ENCODE assay signal across 22 cellular contexts in genomic region chr20:48381353-48382120, GRCh38.
"Had no signal": no experiment of that assay in that cellular context is flagged by ENCODE, and none has a peak within 500 bp of the region (broad histone marks: within the 10 kb centered on the region; RNA-seq: fewer than 3 reads in every experiment).

No MANE protein-coding gene starts in this region.

- H3K4me3 ChIP-seq: stomach, transverse colon had no signal

- H3K36me3 Mint-ChIP-seq: activated naive CD8-positive, alpha-beta T cell; immature natural killer cell; natural killer cell treated with Interleukin-12 subunit alpha and Interleukin-12 subunit beta and Interleukin-15 and Interleukin-18, amount 100 ng/mL, for 72 hours; stimulated activated effector memory CD8-positive, alpha-beta T cell treated with anti-CD3 and anti-CD28 coated beads, Interleukin-12 subunit alpha, Interleukin-12 subunit beta, amount 100 ng/mL, for 72 hours; WTC11 had no signal

- H3K9me3 Mint-ChIP-seq: activated T-cell treated with anti-CD3 and anti-CD28 coated beads, Interleukin-2, amount 50 U/mL, for 24 hours; activated T-helper 2 cell treated with anti-CD3 and anti-CD28 coated beads, Interferon-gamma antibody, Interleukin-2, Interleukin-4, amounts not matched to agents 10 μg/mL and 5 μg/mL and 100 μg/mL, durations not matched to agents 14 hours and 24 hours and 36 hours; natural killer cell treated with Interleukin-12 subunit alpha and Interleukin-12 subunit beta and Interleukin-15 and Interleukin-18, amount 100 ng/mL, for 72 hours; stimulated activated effector memory CD8-positive, alpha-beta T cell treated with anti-CD3 and anti-CD28 coated beads, Interleukin-12 subunit alpha, Interleukin-12 subunit beta, amount 100 ng/mL, for 72 hours; T-helper 1 cell treated with Interleukin-12 subunit alpha and Interleukin-12 subunit beta and Interleukin-4 antibody, amounts not matched to agents 30 μg/mL and 1 μg/mL, for 36 hours; WTC11 had no signal

- H3K4me1 ChIP-seq: parathyroid adenoma, stomach, transverse colon had no signal

- H3K9me3 ChIP-seq: stomach, transverse colon had no signal

- H3K36me3 ChIP-seq: stomach, transverse colon had no signal

- H3K27me3 ChIP-seq: transverse colon had no signal

- DNase-seq: activated CD8-positive, alpha-beta memory T cell treated with anti-CD3 and anti-CD28 coated beads for 24 hours; activated CD8-positive, alpha-beta memory T cell treated with anti-CD3 and anti-CD28 coated beads, Interleukin-2, amount 50 U/mL, for 4 hours; activated naive CD4-positive, alpha-beta T cell; activated T-cell treated with anti-CD3 and anti-CD28 coated beads, Interleukin-2, amount 50 U/mL, for 24 hours; cortex of kidney; foreskin fibroblast; immature natural killer cell; midbrain; small intestine; stimulated activated CD4-positive, alpha-beta T cell treated with anti-CD3 and anti-CD28 coated beads, Interleukin-2, amount 100 ng/mL, for 24 hours; stomach; T1000; transverse colon had no signal

- H3K4me3 Mint-ChIP-seq: activated naive CD8-positive, alpha-beta T cell; activated T-cell treated with anti-CD3 and anti-CD28 coated beads, Interleukin-2, amount 50 U/mL, for 24 hours; immature natural killer cell; natural killer cell treated with Interleukin-12 subunit alpha and Interleukin-12 subunit beta and Interleukin-15 and Interleukin-18, amount 100 ng/mL, for 72 hours; stimulated activated effector memory CD8-positive, alpha-beta T cell treated with anti-CD3 and anti-CD28 coated beads, Interleukin-12 subunit alpha, Interleukin-12 subunit beta, amount 100 ng/mL, for 72 hours; T-helper 1 cell treated with Interleukin-12 subunit alpha and Interleukin-12 subunit beta and Interleukin-4 antibody, amounts not matched to agents 30 μg/mL and 1 μg/mL, for 36 hours; WTC11 had no signal

- H3K27ac ChIP-seq: parathyroid adenoma, stomach, transverse colon had no signal

- ATAC-seq: left lobe of liver; sciatic nerve; stimulated activated effector memory CD8-positive, alpha-beta T cell treated with anti-CD3 and anti-CD28 coated beads, Interleukin-12 subunit alpha, Interleukin-12 subunit beta, amount 100 ng/mL, for 72 hours; WTC11 had no signal

- H3K27ac Mint-ChIP-seq: activated naive CD8-positive, alpha-beta T cell; activated T-cell treated with anti-CD3 and anti-CD28 coated beads, Interleukin-2, amount 50 U/mL, for 24 hours; activated T-helper 2 cell treated with anti-CD3 and anti-CD28 coated beads, Interferon-gamma antibody, Interleukin-2, Interleukin-4, amounts not matched to agents 10 μg/mL and 5 μg/mL and 100 μg/mL, durations not matched to agents 14 hours and 24 hours and 36 hours; immature natural killer cell; natural killer cell treated with Interleukin-12 subunit alpha and Interleukin-12 subunit beta and Interleukin-15 and Interleukin-18, amount 100 ng/mL, for 72 hours; stimulated activated effector memory CD8-positive, alpha-beta T cell treated with anti-CD3 and anti-CD28 coated beads, Interleukin-12 subunit alpha, Interleukin-12 subunit beta, amount 100 ng/mL, for 72 hours; T-helper 1 cell treated with Interleukin-12 subunit alpha and Interleukin-12 subunit beta and Interleukin-4 antibody, amounts not matched to agents 30 μg/mL and 1 μg/mL, for 36 hours; WTC11 had no signal

- H3K4me1 Mint-ChIP-seq: immature natural killer cell; stimulated activated effector memory CD8-positive, alpha-beta T cell treated with anti-CD3 and anti-CD28 coated beads, Interleukin-12 subunit alpha, Interleukin-12 subunit beta, amount 100 ng/mL, for 72 hours had no signal
